ENCODE assay signal across 14 cellular contexts in genomic region chr9:23341346-23341745, GRCh38.
"Had no signal": no experiment of that assay in that cellular context is flagged by ENCODE, and none has a peak within 500 bp of the region (broad histone marks: within the 10 kb centered on the region; RNA-seq: fewer than 3 reads in every experiment).

No MANE protein-coding gene starts in this region.

- ATAC-seq: effector memory CD8-positive, alpha-beta T cell; heart left ventricle; sciatic nerve had no signal

- H3K4me1 ChIP-seq: heart left ventricle had no signal

- H3K9me3 ChIP-seq: thoracic aorta had no signal

- H3K27ac ChIP-seq: epithelial cell of prostate, heart left ventricle, thoracic aorta had no signal

- H3K27me3 ChIP-seq: heart left ventricle had no signal

- DNase-seq: activated CD4-positive, alpha-beta T cell treated with anti-CD3 and anti-CD28 coated beads, Interleukin-2, amount 10 ng/mL, durations not matched to agents 7 days and 5 days; activated CD8-positive, alpha-beta memory T cell treated with anti-CD3 and anti-CD28 coated beads, Interleukin-2, amount 50 U/mL, for 48 hours; activated naive CD4-positive, alpha-beta T cell treated with Interleukin-2 at 50 U/mL for 16 hours; dermis blood vessel endothelial cell; effector memory CD8-positive, alpha-beta T cell; heart left ventricle; immature natural killer cell; midbrain; stimulated activated CD4-positive, alpha-beta T cell treated with anti-CD3 and anti-CD28 coated beads, Interleukin-1b, Interleukin-23, amount 100 ng/mL, for 48 hours; T-helper 9 cell had no signal

- H3K27ac Mint-ChIP-seq: activated CD4-positive, alpha-beta T cell treated with anti-CD3 and anti-CD28 coated beads, Interleukin-2, amount 10 ng/mL, durations not matched to agents 7 days and 5 days; effector memory CD8-positive, alpha-beta T cell; immature natural killer cell had no signal

- H3K36me3 ChIP-seq: heart left ventricle, thoracic aorta had no signal

- H3K27me3 Mint-ChIP-seq: activated CD4-positive, alpha-beta T cell treated with anti-CD3 and anti-CD28 coated beads, Interleukin-2, amount 10 ng/mL, durations not matched to agents 7 days and 5 days; effector memory CD8-positive, alpha-beta T cell had no signal

- H3K4me3 ChIP-seq: heart left ventricle, thoracic aorta had no signal

- H3K4me3 Mint-ChIP-seq: activated CD4-positive, alpha-beta T cell treated with anti-CD3 and anti-CD28 coated beads, Interleukin-2, amount 10 ng/mL, durations not matched to agents 7 days and 5 days; effector memory CD8-positive, alpha-beta T cell; immature natural killer cell; neural crest cell had no signal

- H3K4me1 Mint-ChIP-seq: activated CD4-positive, alpha-beta T cell treated with anti-CD3 and anti-CD28 coated beads, Interleukin-2, amount 10 ng/mL, durations not matched to agents 7 days and 5 days; immature natural killer cell; neural crest cell had no signal
